Comparison of ENCODE assay signal across 8 cellular contexts in the genomic region with DNA sequence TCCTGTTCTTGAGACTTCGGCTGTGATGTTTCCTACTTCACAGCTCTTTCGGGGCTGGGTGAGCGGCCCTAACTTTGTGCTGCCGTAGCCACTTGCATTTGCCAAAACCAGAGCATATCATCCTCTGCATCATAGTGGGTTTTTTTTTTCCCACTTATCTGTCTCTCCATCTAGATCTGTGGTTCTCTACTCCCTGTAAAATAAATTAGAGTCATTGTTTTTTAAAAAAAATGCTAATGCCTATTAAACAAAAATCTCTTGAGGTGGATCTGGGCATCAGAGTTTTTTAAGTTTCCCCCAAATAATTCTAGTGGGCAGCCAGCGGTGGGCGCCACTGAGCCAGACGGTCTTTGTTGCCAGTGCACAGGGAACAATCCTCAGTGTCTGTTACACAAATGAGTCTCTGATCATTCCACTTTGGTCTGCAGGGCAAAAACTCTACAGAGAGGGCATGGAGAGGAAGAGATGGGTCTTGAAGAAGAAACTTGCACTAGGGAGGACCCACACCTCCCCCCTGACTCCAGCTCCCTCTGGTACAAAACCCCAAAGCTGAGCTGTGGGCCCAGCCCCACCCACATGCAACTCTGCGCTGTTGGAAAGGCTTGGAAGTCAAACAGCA.
DNase-seq lines count a peak whose midpoint lies in the region; ATAC-seq lines count a peak whose summit lies in the region.

No MANE protein-coding gene starts in this region.

- no peaks in the 10 kb centered on the region for H3K9me3 ChIP-seq in BLaER1
- H3K9me3 ChIP-seq in HUES48 (ENCODE audit: control insufficient read depth, insufficient read depth, low read length), result no peaks in the 10 kb centered on the region
- no peaks in the 10 kb centered on the region; the same call in 1 of the 2 replicates for H3K9me3 ChIP-seq in iPS-20b (ENCODE audit: insufficient read depth, low read depth, low read length)

- ATAC-seq in HG03457 (IDR thresholded peaks at IDR 0.05; ENCODE audit: unreplicated experiment) (no peak), GM21360 (IDR thresholded peaks at IDR 0.05; ENCODE audit: unreplicated experiment) (no peak), HG02759 (IDR thresholded peaks at IDR 0.05; ENCODE audit: unreplicated experiment) (no peak)

- peaks cover 84% of the 10 kb centered on the region for H3K4me1 Mint-ChIP-seq in activated CD4-positive, alpha-beta memory T cell treated with anti-CD3 and anti-CD28 coated beads for 36 hours (ENCODE audit: low read depth)

- peak; percentile 82 for DNase-seq in activated CD4-positive, alpha-beta memory T cell treated with anti-CD3 and anti-CD28 coated beads for 36 hours
- no peak for DNase-seq in Ammon's horn (ENCODE audit: low spot score)

- H3K4me1 ChIP-seq in BLaER1 (peaks cover 59% of the 10 kb centered on the region), HUES48 (ENCODE audit: control insufficient read depth, insufficient read depth, low read length) (peaks cover 31% of the 10 kb centered on the region), iPS-20b (ENCODE audit: insufficient read depth, low read length) (peaks cover 29% of the 10 kb centered on the region)

- no peaks in the 10 kb centered on the region for H3K27me3 ChIP-seq in BLaER1
- no peaks in the 10 kb centered on the region for H3K27me3 ChIP-seq in HUES48 (ENCODE audit: control insufficient read depth, insufficient read depth, low read length)
- H3K27me3 ChIP-seq in iPS-20b (ENCODE audit: insufficient read depth, low read length), result no peaks in the 10 kb centered on the region

- H3K36me3 Mint-ChIP-seq in activated CD4-positive, alpha-beta memory T cell treated with anti-CD3 and anti-CD28 coated beads for 36 hours, result peaks cover 2% of the 10 kb centered on the region

- peaks cover 3% of the 10 kb centered on the region for H3K9me3 Mint-ChIP-seq in activated CD4-positive, alpha-beta memory T cell treated with anti-CD3 and anti-CD28 coated beads for 36 hours

- H3K4me3 Mint-ChIP-seq in activated CD4-positive, alpha-beta memory T cell treated with anti-CD3 and anti-CD28 coated beads for 36 hours, result peak overlapping the region; percentile 76

- no peaks in the 10 kb centered on the region for H3K27me3 Mint-ChIP-seq in activated CD4-positive, alpha-beta memory T cell treated with anti-CD3 and anti-CD28 coated beads for 36 hours

- POLR2A ChIA-PET in activated CD4-positive, alpha-beta memory T cell treated with anti-CD3 and anti-CD28 coated beads for 36 hours (lab: Charles Lee), result interaction anchor here (0.8 to 5.4 kb wide), 12 partner anchors 18 to 359 kb away, joined by 3 to 95 read pairs (median 10); partner anchors contain the start of gene ETV6

- intact Hi-C loops in activated CD4-positive, alpha-beta memory T cell treated with anti-CD3 and anti-CD28 coated beads for 36 hours (cut with micrococcal nuclease), result loop anchor here (1.0 to 10.0 kb wide), 6 partner anchors 132 to 1794 kb away; partner anchors contain the start of genes CDKN1B and GABARAPL1

- H3K4me3 ChIP-seq in BLaER1, result no peak overlapping the region
- peak overlapping the region; percentile 10; the same call in 1 of the 2 replicates for H3K4me3 ChIP-seq in HUES48 (ENCODE audit: low read depth, low read length)
- H3K4me3 ChIP-seq in iPS-20b (ENCODE audit: low read length), result 0 out of 2 replicates have a peak overlapping the region, but pooled peaks have one; percentile 11

- CTCF ChIA-PET in activated CD4-positive, alpha-beta memory T cell treated with anti-CD3 and anti-CD28 coated beads for 36 hours (lab: Charles Lee), result interaction anchor here (0.5 to 5.0 kb wide), 22 partner anchors 9 to 535 kb away, joined by 3 to 77 read pairs (median 4); partner anchors contain the start of gene ETV6

- H3K27ac ChIP-seq in BLaER1, result peak overlapping the region; percentile 44
- peak overlapping the region; percentile 91 for H3K27ac ChIP-seq in HUES48 (ENCODE audit: low read depth, low read length)
- no peak overlapping the region for H3K27ac ChIP-seq in iPS-20b (ENCODE audit: low read length)

- peak overlapping the region; percentile 95 for H3K27ac Mint-ChIP-seq in activated CD4-positive, alpha-beta memory T cell treated with anti-CD3 and anti-CD28 coated beads for 36 hours

- H3K36me3 ChIP-seq in BLaER1 (no peaks in the 10 kb centered on the region), HUES48 (ENCODE audit: control insufficient read depth, insufficient read depth, low read length) (no peaks in the 10 kb centered on the region), iPS-20b (ENCODE audit: insufficient read depth, low read depth, low read length) (no peaks in the 10 kb centered on the region)

- no peaks in the 10 kb centered on the region for H4K20me1 ChIP-seq in BLaER1

- peak overlapping the region; percentile 98 for H3K4me2 ChIP-seq in BLaER1

- H3K9ac ChIP-seq in BLaER1 (no peak overlapping the region), HUES48 (ENCODE audit: low read depth, low read length) (no peak overlapping the region), iPS-20b (ENCODE audit: low read depth, low read length) (peak overlapping the region; percentile 29; the same call in 1 of the 2 replicates)
